Comparison of ENCODE assay signal across 9 cellular contexts in genomic region chr14:54564071-54564798, GRCh38. TPM values are rescaled to one million over a fixed set of nuclear protein-coding genes. Genes with fewer than 3 reads are reported as not detected.
DNase-seq lines count a peak whose midpoint lies in the region; ATAC-seq, FAIRE-seq and TF ChIP-seq lines count a peak whose summit lies in the region.
"Had no signal": no experiment of that assay in that cellular context is flagged by ENCODE, and none has a peak within 500 bp of the region (broad histone marks: within the 10 kb centered on the region; RNA-seq: fewer than 3 reads in every experiment).

No MANE protein-coding gene starts in this region.

- no peaks in the 10 kb centered on the region for H3K36me3 ChIP-seq in heart left ventricle
- no peaks in the 10 kb centered on the region for H3K36me3 ChIP-seq in iPS DF 6.9 (ENCODE audit: control insufficient read depth, insufficient read depth, low read length)
- H3K36me3 ChIP-seq in small intestine (ENCODE audit: control insufficient read depth in 2 of 2, insufficient read depth in 2 of 2, low read length in 2 of 2), result no peaks in the 10 kb centered on the region
- H3K36me3 ChIP-seq: HAP-1 had no signal

- H3K4me1 ChIP-seq in heart left ventricle (peaks cover 0 to 31% (median 17%) of the 10 kb centered on the region in 12 donors), iPS DF 6.9 (ENCODE audit: control insufficient read depth, insufficient read depth, low read length) (peaks cover 2% of the 10 kb centered on the region; the same call in 1 of the 2 replicates), small intestine (ENCODE audit: control insufficient read depth in 2 of 2, insufficient read depth in 1 of 2, low read depth in 1 of 2, low read length in 1 of 2) (no peaks in the 10 kb centered on the region)

- DNase-seq in heart left ventricle (no peak), left cardiac atrium (no peak), NCI-H1417 (lab: John Stamatoyannopoulos, UW) (peak; percentile 14 to 71 (median 56)), iPS DF 6.9 (ENCODE audit: low read depth, low spot score) (no peak), small intestine (peak; percentile 57), DMS153 (lab: John Stamatoyannopoulos, UW) (no peak)

- peak overlapping the region in 10 of 12 donors; percentile 58 to 91 (median 79) for H3K4me3 ChIP-seq in heart left ventricle
- H3K4me3 ChIP-seq in iPS DF 6.9 (ENCODE audit: low read length), result peak overlapping the region; percentile 92; the same call in 1 of the 2 replicates
- H3K4me3 ChIP-seq in small intestine (ENCODE audit: low read depth in 1 of 2, low read length in 2 of 2), result peak overlapping the region in 1 of 2 donors; percentile 62

- no peak for ATAC-seq in heart left ventricle
- ATAC-seq in left cardiac atrium, result no peak
- ATAC-seq in GM21423 (IDR thresholded peaks at IDR 0.05; ENCODE audit: unreplicated experiment), result no peak

- peak; percentile 78 to 95 (median 86) for TF ChIP-seq CTCF in heart left ventricle (IDR thresholded peaks at IDR 0.05)

- intact Hi-C loops in heart left ventricle (cut with DNase I) (loop anchor here (1.0 to 10.0 kb wide), 13 partner anchors 127 to 421 kb away; no protein-coding TSS in a partner anchor), left cardiac atrium (cut with DNase I) (loop anchor here (2.0 to 5.0 kb wide), 3 partner anchors 127 to 328 kb away; no protein-coding TSS in a partner anchor)

- H3K9me3 ChIP-seq in heart left ventricle, result no peaks in the 10 kb centered on the region
- no peaks in the 10 kb centered on the region for H3K9me3 ChIP-seq in iPS DF 6.9 (ENCODE audit: control insufficient read depth, insufficient read depth, low read length)
- no peaks in the 10 kb centered on the region for H3K9me3 ChIP-seq in small intestine (ENCODE audit: control insufficient read depth, low read depth)
- H3K9me3 ChIP-seq: HAP-1 had no signal

- H3K27ac ChIP-seq in heart left ventricle, result peak overlapping the region; percentile 90 to 100 (median 99)
- H3K27ac ChIP-seq in iPS DF 6.9 (ENCODE audit: low read length), result no peak overlapping the region
- peak overlapping the region; percentile 96 to 99 for H3K27ac ChIP-seq in small intestine (ENCODE audit: low read depth in 1 of 2, low read length in 1 of 2)

- H3K36me3 Mint-ChIP-seq in activated naive CD8-positive, alpha-beta T cell, result no peaks in the 10 kb centered on the region

- WGBS in heart left ventricle, 4 donors, result 7 to 11% (median 10%) methylated on average over 9 of the region's 9 CpGs
- WGBS in iPS DF 6.9 (ENCODE audit: insufficient coverage, insufficient read length), result no CpG with 5 or more reads among the region's 9 CpGs
- 1 to 8% (median 6%) methylated on average over 9 of the region's 9 CpGs for WGBS in small intestine, 3 donors

- H3K27me3 ChIP-seq in heart left ventricle (no peaks in the 10 kb centered on the region), iPS DF 6.9 (ENCODE audit: control insufficient read depth, insufficient read depth, low read length) (no peaks in the 10 kb centered on the region), small intestine (ENCODE audit: control insufficient read depth in 2 of 2, insufficient read depth in 2 of 2, low read length in 2 of 2) (no peaks in the 10 kb centered on the region)

- H3K4me3 Mint-ChIP-seq in activated naive CD8-positive, alpha-beta T cell, result peak overlapping the region; percentile 80

- FAIRE-seq in small intestine (lab: Jason Lieb, UNC), result no peak

- H3K27me3 Mint-ChIP-seq in activated naive CD8-positive, alpha-beta T cell, result peaks cover 2% of the 10 kb centered on the region

- TF ChIP-seq POLR2A in heart left ventricle (IDR thresholded peaks at IDR 0.05), result no peak

- H3K27ac Mint-ChIP-seq in activated naive CD8-positive, alpha-beta T cell, result no peak overlapping the region

- H3K4me1 Mint-ChIP-seq in activated naive CD8-positive, alpha-beta T cell (ENCODE audit: low read depth), result peaks cover 18% of the 10 kb centered on the region

- H3K9me3 Mint-ChIP-seq in activated naive CD8-positive, alpha-beta T cell (ENCODE audit: low read depth), result no peaks in the 10 kb centered on the region

RNA-seq across cellular contexts. Expression of gene SAMD4A, which starts 2.7 kb away (rescaled TPM):
- 100 to 1,000 TPM in 8 of 9 donors, 10 to 100 TPM in 1; 95.7 to 247 (median 159) TPM for total RNA-seq in heart left ventricle
- polyA plus RNA-seq in heart left ventricle, result 10 to 100 TPM; 45.0 to 63.6 TPM
- total RNA-seq in left cardiac atrium, result 100 to 1,000 TPM; 103 to 118 TPM
- 1 to 10 TPM; 2.7 to 3.6 (median 3.5) TPM for polyA plus RNA-seq in small intestine

RNA-seq across cellular contexts. Expression of gene CGRRF1, which starts 54.5 kb away (rescaled TPM):
- 10 to 100 TPM; 10.6 to 28.2 (median 16.6) TPM for total RNA-seq in heart left ventricle
- 10 to 100 TPM; 15.7 to 17.7 TPM for polyA plus RNA-seq in heart left ventricle
- 10 to 100 TPM; 20.1 to 29.8 TPM for total RNA-seq in left cardiac atrium
- 10 to 100 TPM; 11.9 to 16.5 (median 15.8) TPM for polyA plus RNA-seq in small intestine

Comparison
In these comparisons a context has a peak if more than half of its experiments do, and no peak if none do; other contexts are left out.
1. DNase-seq: peak in NCI-H1417 (3 of 3) and small intestine (single experiment); none in heart left ventricle (0 of 5), left cardiac atrium (single experiment), iPS DF 6.9 (single experiment) and DMS153 (single experiment).